Comparison of ENCODE assay signal across 8 cellular contexts in genomic region chr3:41199866-41200668, GRCh38. TPM values are rescaled to one million over a fixed set of nuclear protein-coding genes. Genes with fewer than 3 reads are reported as not detected.
DNase-seq lines count a peak whose midpoint lies in the region; ATAC-seq, FAIRE-seq and TF ChIP-seq lines count a peak whose summit lies in the region.

No MANE protein-coding gene starts in this region.

- H3K36me3 ChIP-seq in cardiac muscle cell = no peaks in the 10 kb centered on the region
- H3K36me3 ChIP-seq in WERI-Rb-1 = peaks cover 2% of the 10 kb centered on the region
- no peaks in the 10 kb centered on the region for H3K36me3 ChIP-seq in colonic mucosa
- no peaks in the 10 kb centered on the region for H3K36me3 ChIP-seq in HepG2 (replicated peaks in 1 of 2; ENCODE audit: control insufficient read depth in 1 of 2, insufficient read depth in 2 of 2, low read length in 2 of 2)

- no peak for TF ChIP-seq EP300 in HepG2 (IDR thresholded peaks at IDR 0.05; ENCODE audit: low read depth in 2 of 2, low read length in 2 of 2)
- no peak for TF ChIP-seq EP300 in HepG2 (CRISPR knock-in tag; IDR thresholded peaks at IDR 0.05; ENCODE audit: borderline replicate concordance)

- H2AFZ ChIP-seq in HepG2 (ENCODE audit: low read length) = no peak overlapping the region

- no peak for ATAC-seq in HepG2

- WGBS in HepG2 (ENCODE audit: low lambda C conversion rate) = 1% methylated on average over 18 of the region's 40 CpGs

- peak overlapping the region; percentile 87 for H3K4me2 ChIP-seq in HepG2 (ENCODE audit: low read depth, low read length)

- no peak; a peak in 1 of 4 replicates for TF ChIP-seq POLR2A in HepG2 (IDR thresholded peaks at IDR 0.05; ENCODE audit: insufficient read depth in 1 of 2, low read depth in 2 of 2, low read length in 2 of 2)

- peaks cover 51% of the 10 kb centered on the region for H4K20me1 ChIP-seq in HepG2 (ENCODE audit: insufficient read depth, low read length)

- H3K79me2 ChIP-seq in HepG2 (ENCODE audit: insufficient read depth, low read length) = peaks cover 61% of the 10 kb centered on the region

- CTCF ChIA-PET in HepG2 (lab: Yijun Ruan, JAX; ENCODE audit: low intra/inter-chr PET ratio, low total read pairs) = no interaction called here

- in situ Hi-C loops in HepG2 (cut with HindIII; ENCODE audit: extremely low pct_ligation_motif_present, low pct_unique_long_range_greater_than_20kb) = loop anchor here (25.0 kb wide), 1 partner anchor 613 kb away; no protein-coding TSS in a partner anchor

- H3K4me3 ChIP-seq in cardiac muscle cell = peak overlapping the region; percentile 97
- peak overlapping the region; percentile 96 for H3K4me3 ChIP-seq in WERI-Rb-1 (ENCODE audit: low read depth, low read length)
- peak overlapping the region; percentile 71 for H3K4me3 ChIP-seq in colonic mucosa
- peak overlapping the region; percentile 98 to 100 (median 99) for H3K4me3 ChIP-seq in HepG2 (replicated peaks in 1 of 3; ENCODE audit: insufficient read depth in 1 of 3, low read depth in 2 of 3, low read length in 3 of 3)

- H3K4me1 ChIP-seq in cardiac muscle cell (ENCODE audit: low read depth) = peaks cover 31% of the 10 kb centered on the region
- H3K4me1 ChIP-seq in colonic mucosa = no peaks in the 10 kb centered on the region
- H3K4me1 ChIP-seq in HepG2 (ENCODE audit: insufficient read depth, low read length) = peaks cover 35% of the 10 kb centered on the region

- POLR2A ChIA-PET in HepG2 (lab: Yijun Ruan, JAX) = interaction anchor here (0.9 to 3.7 kb wide), 22 partner anchors 7 to 891 kb away, joined by 3 to 26 read pairs (median 5); partner anchors contain the start of genes EIF1B, RPL14 and ZNF621

- intact Hi-C loops in cardiac septum (cut with DNase I) (loop anchor here (1.0 to 5.0 kb wide), 5 partner anchors 83 to 618 kb away; no protein-coding TSS in a partner anchor), colonic mucosa (cut with DNase I) (loop anchor here (10.0 kb wide), 2 partner anchors 225 to 475 kb away; no protein-coding TSS in a partner anchor), HepG2 (cut with micrococcal nuclease; ENCODE audit: unreplicated experiment) (loop anchor here (2.0 to 10.0 kb wide), 6 partner anchors 77 to 615 kb away; no protein-coding TSS in a partner anchor)

- no peak for TF ChIP-seq RAD21 in HepG2 (CRISPR knock-in tag; IDR thresholded peaks at IDR 0.05)

- peak in 1 of 2 donors; percentile 38 for DNase-seq in cardiac muscle cell (ENCODE audit: low read depth in 1 of 2, low spot score in 1 of 2)
- no peak for DNase-seq in cardiac septum (ENCODE audit: low spot score)
- DNase-seq in HS-27A (ENCODE audit: low read depth) = peak; percentile 20
- peak; percentile 24 for DNase-seq in WERI-Rb-1
- peak; percentile 46 for DNase-seq in colonic mucosa
- no peak for DNase-seq in HepG2 (ENCODE audit: low spot score)
- DNase-seq in stimulated activated CD8-positive, alpha-beta memory T cell treated with anti-CD3 and anti-CD28 coated beads, Interleukin-12 subunit alpha, Interleukin-12 subunit beta, amount 100 ng/mL, for 4 hours (ENCODE audit: low read depth) = peak; percentile 21
- DNase-seq in mesenteric fat pad (ENCODE audit: low spot score) = no peak

- FAIRE-seq in HepG2 (lab: Jason Lieb, UNC) = no peak

- TSS peak; percentile 47 for BruUV-seq in HepG2 (replicated peaks; lab: Mats Ljungman, UMichigan)

- H3K27me3 ChIP-seq in cardiac muscle cell = no peaks in the 10 kb centered on the region
- H3K27me3 ChIP-seq in WERI-Rb-1 (ENCODE audit: insufficient read depth, low read depth, severe bottlenecking) = no peaks in the 10 kb centered on the region
- H3K27me3 ChIP-seq in colonic mucosa = no peaks in the 10 kb centered on the region
- peaks cover 0 to 5% of the 10 kb centered on the region in 2 experiments; a peak in 1 of 5 replicates for H3K27me3 ChIP-seq in HepG2 (ENCODE audit: control insufficient read depth in 1 of 2, insufficient read depth in 2 of 2, low read length in 2 of 2)

- H3K27ac ChIP-seq in cardiac muscle cell = peak overlapping the region; percentile 99
- H3K27ac ChIP-seq in WERI-Rb-1 = peak overlapping the region; percentile 98
- H3K27ac ChIP-seq in colonic mucosa = peak overlapping the region; percentile 83
- H3K27ac ChIP-seq in HepG2 (ENCODE audit: extremely low read length, insufficient read depth, low read length) = peak overlapping the region; percentile 93

- no peaks in the 10 kb centered on the region for H3K9me3 ChIP-seq in cardiac muscle cell (ENCODE audit: low read depth)
- H3K9me3 ChIP-seq in WERI-Rb-1 (ENCODE audit: severe bottlenecking) = no peaks in the 10 kb centered on the region
- H3K9me3 ChIP-seq in colonic mucosa = no peaks in the 10 kb centered on the region
- H3K9me3 ChIP-seq in HepG2 (ENCODE audit: low read length) = no peaks in the 10 kb centered on the region

- H3K9ac ChIP-seq in colonic mucosa (ENCODE audit: low read depth in 2 of 2, low read length in 2 of 2) (peak overlapping the region; percentile 93 to 100), HepG2 (ENCODE audit: insufficient read depth, low read depth, low read length) (peak overlapping the region; percentile 99)

- TF ChIP-seq CTCF in cardiac muscle cell (IDR thresholded peaks at IDR 0.05; ENCODE audit: low read depth, low read length) = no peak
- no peak for TF ChIP-seq CTCF in WERI-Rb-1 (IDR thresholded peaks at IDR 0.05; ENCODE audit: low read depth, low read length)
- no peak for TF ChIP-seq CTCF in colonic mucosa (IDR thresholded peaks at IDR 0.05)
- no peak for TF ChIP-seq CTCF in HepG2 (CRISPR knock-in tag; IDR thresholded peaks at IDR 0.05)

TF ChIP-seq in HepG2, 621 proteins besides CTCF, POLR2A, EP300 and RAD21:
- TF ChIP-seq MEIS1 (CRISPR knock-in tag; IDR thresholded peaks at IDR 0.05; ENCODE audit: borderline replicate concordance) (no peak), RBFOX2 (IDR thresholded peaks at IDR 0.05; ENCODE audit: low read depth, low read length) (0 out of 2 replicates have a peak, but pooled peaks have one; percentile 51), KMT2A (CRISPR knock-in tag; IDR thresholded peaks at IDR 0.05) (0 out of 2 replicates have a peak, but pooled peaks have one; percentile 12)

RNA-seq across cellular contexts. Expression of gene CTNNB1, which starts 0.8 kb away (rescaled TPM):
- total RNA-seq in cardiac muscle cell = 554 and 574 TPM in 2 replicates
- 213 and 298 TPM in 2 replicates for polyA plus RNA-seq in cardiac muscle cell
- total RNA-seq in cardiac septum = 171 TPM
- 100 to 1,000 TPM; 403 to 426 TPM for total RNA-seq in colonic mucosa
- 489 and 700 TPM in 2 replicates for total RNA-seq in HepG2 (2016; rRNA removed; fragmentation: Illumina TruSeq; extraction: Trizol)
- total RNA-seq in HepG2 (2016; cell fraction: cytosol; rRNA removed; fragmentation: Illumina TruSeq; extraction: Trizol; ENCODE audit: low read depth) = 50.2 and 54.9 TPM in 2 replicates
- 488 and 720 TPM in 2 replicates for total RNA-seq in HepG2 (2016; cell fraction: insoluble cytoplasmic fraction; rRNA removed; fragmentation: Illumina TruSeq; extraction: Trizol)
- total RNA-seq in HepG2 (2016; cell fraction: membrane; rRNA removed; fragmentation: Illumina TruSeq; extraction: Trizol) = 94.6 and 98.6 TPM in 2 replicates
- 268 and 292 TPM in 2 replicates for total RNA-seq in HepG2 (2016; cell fraction: nucleus; rRNA removed; fragmentation: Illumina TruSeq; extraction: Trizol)
- polyA plus RNA-seq in HepG2 (2011; rRNA removed) = 398 and 417 TPM in 2 replicates
- polyA plus RNA-seq in HepG2 (2011; cell fraction: cytosol; rRNA removed) = 460 and 473 TPM in 2 replicates
- 417 and 480 TPM in 2 replicates for polyA plus RNA-seq in HepG2 (2011; cell fraction: nucleus; rRNA removed)
- polyA plus RNA-seq in HepG2 (2012) = 229 and 276 TPM in 2 replicates
- 7.0 and 9.4 TPM in 2 replicates for polyA plus RNA-seq in HepG2 (2016; cell fraction: cytosol; fragmentation: Illumina TruSeq; extraction: Trizol; ENCODE audit: low read depth)
- polyA plus RNA-seq in HepG2 (2016; cell fraction: insoluble cytoplasmic fraction; fragmentation: Illumina TruSeq; extraction: Trizol; ENCODE audit: low read depth) = 347 and 367 TPM in 2 replicates
- polyA plus RNA-seq in HepG2 (2016; cell fraction: membrane; fragmentation: Illumina TruSeq; extraction: Trizol; ENCODE audit: low read depth) = 21.8 and 23.3 TPM in 2 replicates
- polyA plus RNA-seq in HepG2 (2016; cell fraction: nucleus; fragmentation: Illumina TruSeq; extraction: Trizol; ENCODE audit: insufficient read depth, low read depth) = 235 and 254 TPM in 2 replicates
- polyA minus RNA-seq in HepG2 (2011; rRNA and poly(A)+ RNA removed; ENCODE audit: low replicate concordance) = 1,533 and 3,275 TPM in 2 replicates
- polyA minus RNA-seq in HepG2 (2011; cell fraction: cytosol; rRNA and poly(A)+ RNA removed) = 616 and 632 TPM in 2 replicates
- polyA minus RNA-seq in HepG2 (2011; cell fraction: nucleus; rRNA and poly(A)+ RNA removed) = 538 and 639 TPM in 2 replicates
- 375 TPM for total RNA-seq in mesenteric fat pad

Comparison
In these comparisons a context has a peak if more than half of its experiments do, and no peak if none do; other contexts are left out.
1. DNase-seq: peak in HS-27A (single experiment), WERI-Rb-1 (single experiment), colonic mucosa (single experiment) and stimulated activated CD8-positive, alpha-beta memory T cell treated with anti-CD3 and anti-CD28 coated beads, Interleukin-12 subunit alpha, Interleukin-12 subunit beta, amount 100 ng/mL, for 4 hours (single experiment); none in cardiac septum (single experiment), HepG2 (single experiment) and mesenteric fat pad (single experiment).
2. Peak in every context shown above with its lines, with median percentiles within 50 percentile points of each other: H3K27ac ChIP-seq and H3K4me3 ChIP-seq.